Comparison of ENCODE assay signal across 8 cellular contexts in the genomic region with DNA sequence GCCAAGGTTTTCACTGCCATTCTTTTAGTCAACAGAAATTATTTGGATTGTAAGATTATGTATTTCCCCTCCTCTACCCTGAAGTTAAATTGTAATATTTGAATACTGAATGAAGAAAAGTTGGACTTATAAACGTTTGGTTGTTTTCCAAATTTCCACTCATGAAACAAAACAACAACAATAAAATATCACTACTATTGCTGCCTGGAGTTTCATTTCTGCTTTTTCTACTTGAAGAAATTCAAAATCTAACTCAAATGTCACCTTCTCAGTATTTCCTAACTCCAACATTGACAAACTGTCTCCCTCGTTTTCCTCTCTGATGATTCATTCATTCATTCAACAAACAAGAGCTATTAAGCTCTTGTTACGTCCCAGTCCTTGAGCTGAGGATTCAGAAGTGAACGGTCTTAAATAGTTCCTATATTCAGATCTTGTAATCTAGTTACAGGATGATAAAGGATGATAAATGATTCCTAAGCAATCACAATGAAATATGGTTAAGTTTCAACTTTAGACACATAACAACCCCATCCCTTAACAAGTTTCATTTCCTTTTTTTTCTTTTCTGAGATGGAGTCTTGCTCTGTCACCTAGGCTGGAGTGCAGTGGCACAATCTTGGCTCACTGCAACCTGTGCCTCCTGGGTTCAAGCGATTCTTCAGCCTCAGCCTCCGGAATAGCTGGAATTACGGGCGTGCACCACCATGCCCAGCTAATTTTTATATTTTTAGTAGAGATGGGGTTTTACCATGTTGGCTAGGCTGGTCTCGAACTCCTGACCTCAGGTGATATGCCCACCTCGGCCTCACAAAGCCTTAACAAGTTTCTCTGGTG. TPM values are rescaled to one million over a fixed set of nuclear protein-coding genes. Genes with fewer than 3 reads are reported as not detected.
A peak's percentile ranks its signal among the peaks of the same experiment; 100 is the strongest.
DNase-seq lines count a peak whose midpoint lies in the region; ATAC-seq and TF ChIP-seq lines count a peak whose summit lies in the region.

No MANE protein-coding gene starts in this region.

- no peaks in the 10 kb centered on the region for H3K36me3 ChIP-seq in Caco-2 (ENCODE audit: control insufficient read depth, insufficient read depth, low read length)
- H3K36me3 ChIP-seq in MM.1S (replicated peaks; ENCODE audit: insufficient read depth, low read length): no peaks in the 10 kb centered on the region

- DNase-seq in Caco-2 (no peak), MM.1S (no peak), epithelial cell of proximal tubule (ENCODE audit: low read depth) (no peak), NCI-H1417 treated with DMSO at 0.1 percent for 48 hours (lab: John Stamatoyannopoulos, UW) (no peak), NCI-H774 (lab: John Stamatoyannopoulos, UW) (no peak), glomerular visceral epithelial cell (ENCODE audit: extremely low spot score) (no peak)
- no peak for DNase-seq in stimulated activated CD4-positive, alpha-beta T cell treated with anti-CD3 and anti-CD28 coated beads, Interleukin-2, amount 100 ng/mL, for 48 hours

- H3K4me1 Mint-ChIP-seq in Caco-2 (ENCODE audit: low read depth, unreplicated experiment): peaks cover 6% of the 10 kb centered on the region

- peak overlapping the region; percentile 77 for H3K4me3 Mint-ChIP-seq in Caco-2 (ENCODE audit: unreplicated experiment)

- peak overlapping the region; percentile 87 for H3K4me2 ChIP-seq in MM.1S (ENCODE audit: low read depth, low read length)

- peak; percentile 44 for ATAC-seq in GM21447 (IDR thresholded peaks at IDR 0.05; ENCODE audit: unreplicated experiment)

- H3K9me3 Mint-ChIP-seq in Caco-2 (ENCODE audit: unreplicated experiment): no peaks in the 10 kb centered on the region

- POLR2A ChIA-PET in Caco-2 (lab: Charles Lee): no interaction called here

- no peaks in the 10 kb centered on the region for H3K27me3 Mint-ChIP-seq in Caco-2 (ENCODE audit: insufficient read depth, unreplicated experiment)

- H3K9me3 ChIP-seq in Caco-2: no peaks in the 10 kb centered on the region
- H3K9me3 ChIP-seq in MM.1S (replicated peaks; ENCODE audit: insufficient read depth, low read length): no peaks in the 10 kb centered on the region

- H3K79me2 ChIP-seq in MM.1S (ENCODE audit: low read length): peaks cover 58% of the 10 kb centered on the region

- TF ChIP-seq CTCF in Caco-2 (IDR thresholded peaks at IDR 0.05; ENCODE audit: insufficient read depth in 1 of 2, low read depth in 1 of 2, low read length in 1 of 2, severe bottlenecking in 1 of 2, unreplicated experiment in 1 of 2) (no peak), MM.1S (IDR thresholded peaks at IDR 0.05; ENCODE audit: low read length) (no peak), epithelial cell of proximal tubule (conservative IDR thresholded peaks at IDR 0.05; ENCODE audit: low read depth, low read length) (no peak)

- peaks cover 26% of the 10 kb centered on the region for H3F3A ChIP-seq in MM.1S (ENCODE audit: insufficient read depth, low read length)

- H3K9me2 ChIP-seq in MM.1S (replicated peaks; ENCODE audit: insufficient read depth, low read length): no peaks in the 10 kb centered on the region

- H3K9ac ChIP-seq in MM.1S (ENCODE audit: low read length): peak overlapping the region; percentile 96

- CTCF ChIA-PET in Caco-2 (lab: Charles Lee): interaction anchor here (1.2 kb wide), 1 partner anchor 454 kb away, joined by 3 read pairs; no protein-coding TSS in a partner anchor

- H4K20me1 ChIP-seq in MM.1S (ENCODE audit: insufficient read depth, low read length): no peaks in the 10 kb centered on the region

- H3K27ac ChIP-seq in MM.1S (ENCODE audit: low read length): peak overlapping the region; percentile 91; the same call in 1 of the 2 replicates

- H2AFZ ChIP-seq in MM.1S (ENCODE audit: low read length): no peak overlapping the region

- H3K4me1 ChIP-seq in Caco-2: peaks cover 15% of the 10 kb centered on the region; the same call in 1 of the 2 replicates
- H3K4me1 ChIP-seq in MM.1S (ENCODE audit: low read length): peaks cover 16% of the 10 kb centered on the region

- H3K4me3 ChIP-seq in Caco-2 (ENCODE audit: low read depth, low read length) (peak overlapping the region; percentile 88; the same call in 1 of the 2 replicates), MM.1S (ENCODE audit: low read length) (peak overlapping the region; percentile 97), epithelial cell of proximal tubule (ENCODE audit: low read depth, low read length) (peak overlapping the region; percentile 71)

- peaks cover 10% of the 10 kb centered on the region for H3K36me3 Mint-ChIP-seq in Caco-2 (ENCODE audit: insufficient read depth, unreplicated experiment)

- intact Hi-C loops in Caco-2 (cut with micrococcal nuclease; ENCODE audit: unreplicated experiment): loop anchor here (1.0 to 5.0 kb wide), 3 partner anchors 29 to 248 kb away; a partner anchor contains a TSS

- BruUV-seq in Caco-2 (replicated peaks; lab: Mats Ljungman, UMichigan): no TSS peak

- H3K27ac Mint-ChIP-seq in Caco-2 (ENCODE audit: unreplicated experiment): peak overlapping the region; percentile 58

- H3K27me3 ChIP-seq in Caco-2 (replicated peaks; ENCODE audit: control insufficient read depth, insufficient read depth, low read length) (no peaks in the 10 kb centered on the region), MM.1S (replicated peaks; ENCODE audit: insufficient read depth, low read length) (no peaks in the 10 kb centered on the region)

RNA-seq across cellular contexts. Expression of a gene that starts 1.7 kb away (rescaled TPM):
- total RNA-seq in Caco-2 (2022) (22.1 and 24.0 TPM in 2 replicates), epithelial cell of proximal tubule (7.0 and 9.0 TPM in 2 replicates)

RNA-seq across cellular contexts. Expression of a gene that starts 24.8 kb away (rescaled TPM):
- total RNA-seq in Caco-2 (2022) (17.4 and 19.7 TPM in 2 replicates), epithelial cell of proximal tubule (29.4 and 78.4 TPM in 2 replicates)

RNA-seq across cellular contexts. Expression of a gene that starts 55.3 kb away (rescaled TPM):
- total RNA-seq in Caco-2 (2022) (1.7 TPM in 1 of 2 replicates, not detected in the other), epithelial cell of proximal tubule (0.43 and 1.1 TPM in 2 replicates)
